Comparison of ENCODE assay signal across 9 cellular contexts in genomic region chr4:6471303-6472007, GRCh38. TPM values are rescaled to one million over a fixed set of nuclear protein-coding genes. Genes with fewer than 3 reads are reported as not detected.
DNase-seq lines count a peak whose midpoint lies in the region; ATAC-seq, FAIRE-seq and TF ChIP-seq lines count a peak whose summit lies in the region.
"Had no signal": no experiment of that assay in that cellular context is flagged by ENCODE, and none has a peak within 500 bp of the region (broad histone marks: within the 10 kb centered on the region; RNA-seq: fewer than 3 reads in every experiment).

No MANE protein-coding gene starts in this region.

- ATAC-seq in stimulated activated effector memory CD8-positive, alpha-beta T cell treated with anti-CD3 and anti-CD28 coated beads, Interleukin-12 subunit alpha, Interleukin-12 subunit beta, amount 100 ng/mL, for 72 hours, result no peak

- in situ Hi-C loops in astrocyte of the cerebellum (cut with HindIII; ENCODE audit: low sequenced_read_pairs), result no loop called here

- H3K9me3 Mint-ChIP-seq in stimulated activated effector memory CD8-positive, alpha-beta T cell treated with anti-CD3 and anti-CD28 coated beads, Interleukin-12 subunit alpha, Interleukin-12 subunit beta, amount 100 ng/mL, for 72 hours, result no peaks in the 10 kb centered on the region

- peak; percentile 4 for DNase-seq in DMS79 treated with DMSO at 0.1 percent for 48 hours (lab: John Stamatoyannopoulos, UW)
- no peak for DNase-seq in DMS79 (lab: John Stamatoyannopoulos, UW)
- no peak for DNase-seq in astrocyte of the cerebellum (ENCODE audit: low read depth)
- peak; percentile 48 for DNase-seq in islet precursor cell
- no peak for DNase-seq in stimulated activated effector memory CD8-positive, alpha-beta T cell treated with anti-CD3 and anti-CD28 coated beads, Interleukin-12 subunit alpha, Interleukin-12 subunit beta, amount 100 ng/mL, for 72 hours (ENCODE audit: low spot score in 2 of 2)
- no peak for DNase-seq in NCI-H345 treated with DMSO at 0.1 percent for 48 hours (lab: John Stamatoyannopoulos, UW; ENCODE audit: unreplicated experiment)
- DNase-seq in kidney tubule cell (ENCODE audit: low spot score), result no peak
- DNase-seq in GM12891 (ENCODE audit: insufficient read length, low spot score), result no peak
- DNase-seq: kidney had no signal

- TF ChIP-seq POLR2A in GM12891 (IDR thresholded peaks at IDR 0.05; ENCODE audit: low read depth, low read length), result no peak

- no peak overlapping the region for H3K27ac Mint-ChIP-seq in stimulated activated effector memory CD8-positive, alpha-beta T cell treated with anti-CD3 and anti-CD28 coated beads, Interleukin-12 subunit alpha, Interleukin-12 subunit beta, amount 100 ng/mL, for 72 hours

- FAIRE-seq in GM12891 (lab: Jason Lieb, UNC), result no peak
- FAIRE-seq: kidney had no signal

- H3K36me3 Mint-ChIP-seq in stimulated activated effector memory CD8-positive, alpha-beta T cell treated with anti-CD3 and anti-CD28 coated beads, Interleukin-12 subunit alpha, Interleukin-12 subunit beta, amount 100 ng/mL, for 72 hours, result no peaks in the 10 kb centered on the region

- no peaks in the 10 kb centered on the region for H3K4me1 Mint-ChIP-seq in stimulated activated effector memory CD8-positive, alpha-beta T cell treated with anti-CD3 and anti-CD28 coated beads, Interleukin-12 subunit alpha, Interleukin-12 subunit beta, amount 100 ng/mL, for 72 hours

- peak overlapping the region; percentile 33 for H3K4me3 ChIP-seq in astrocyte of the cerebellum (ENCODE audit: low read depth, low read length)

- no peak for TF ChIP-seq CTCF in astrocyte of the cerebellum (IDR thresholded peaks at IDR 0.05; ENCODE audit: low read depth, low read length, missing control alignments)

- H3K4me3 Mint-ChIP-seq in stimulated activated effector memory CD8-positive, alpha-beta T cell treated with anti-CD3 and anti-CD28 coated beads, Interleukin-12 subunit alpha, Interleukin-12 subunit beta, amount 100 ng/mL, for 72 hours, result peak overlapping the region; percentile 8

TF ChIP-seq in GM12891, 5 proteins besides CTCF, POLR2A, EP300 and RAD21:
- no peak for TF ChIP-seq POLR2AphosphoS5 (IDR thresholded peaks at IDR 0.05; ENCODE audit: low read depth, low read length)
- no peak for TF ChIP-seq POU2F2 (IDR thresholded peaks at IDR 0.05; ENCODE audit: low read depth, low read length)
- TF ChIP-seq TAF1 (IDR thresholded peaks at IDR 0.05; ENCODE audit: low read depth, low read length), result no peak
- no peak for TF ChIP-seq PAX5 (IDR thresholded peaks at IDR 0.05; ENCODE audit: insufficient read depth, low read length, severe bottlenecking)
- TF ChIP-seq SPI1 (IDR thresholded peaks at IDR 0.05; ENCODE audit: low read depth, low read length), result no peak

RNA-seq across cellular contexts. Expression of gene PPP2R2C, which starts 1.0 kb away (rescaled TPM):
- polyA plus RNA-seq in GM12891 (2012; ENCODE audit: low read depth, missing spikeins), result 0.12 TPM

Comparison
In these comparisons a context has a peak if more than half of its experiments do, and no peak if none do; other contexts are left out.
1. DNase-seq: peak in DMS79 treated with DMSO at 0.1 percent for 48 hours (single experiment) and islet precursor cell (single experiment); none in DMS79 (single experiment), astrocyte of the cerebellum (single experiment), stimulated activated effector memory CD8-positive, alpha-beta T cell treated with anti-CD3 and anti-CD28 coated beads, Interleukin-12 subunit alpha, Interleukin-12 subunit beta, amount 100 ng/mL, for 72 hours (0 of 2), NCI-H345 treated with DMSO at 0.1 percent for 48 hours (single experiment), kidney tubule cell (single experiment) and GM12891 (single experiment).